Comparison of ENCODE assay signal across 14 cellular contexts in genomic region chr4:41506071-41506470, GRCh38. TPM values are rescaled to one million over a fixed set of nuclear protein-coding genes. Genes with fewer than 3 reads are reported as not detected.
DNase-seq lines count a peak whose midpoint lies in the region; ATAC-seq and TF ChIP-seq lines count a peak whose summit lies in the region.
"Had no signal": no experiment of that assay in that cellular context is flagged by ENCODE, and none has a peak within 500 bp of the region (broad histone marks: within the 10 kb centered on the region; RNA-seq: fewer than 3 reads in every experiment).

No MANE protein-coding gene starts in this region.

- CTCF ChIA-PET in BJ (lab: Yijun Ruan, JAX): no interaction called here
- CTCF ChIA-PET in activated CD8-positive, alpha-beta T cell treated with anti-CD3 and anti-CD28 coated beads, Interleukin-2, amount 10 ng/mL, durations not matched to agents 7 days and 5 days (lab: Charles Lee): no interaction called here

- 91 to 92% methylated on average over 3 of the region's 3 CpGs for WGBS in endodermal cell (ENCODE audit: insufficient coverage in 1 of 2, insufficient read length in 1 of 2), 2 experiments

- peaks cover 16% of the 10 kb centered on the region for H3K27me3 Mint-ChIP-seq in endodermal cell (ENCODE audit: insufficient read depth)
- H3K27me3 Mint-ChIP-seq in activated CD8-positive, alpha-beta T cell treated with anti-CD3 and anti-CD28 coated beads, Interleukin-2, amount 10 ng/mL, durations not matched to agents 7 days and 5 days (ENCODE audit: low read depth): no peaks in the 10 kb centered on the region

- H3K9me3 ChIP-seq in endodermal cell (ENCODE audit: control insufficient read depth, low read length): no peaks in the 10 kb centered on the region
- H3K9me3 ChIP-seq: tibial nerve had no signal

- H3K27ac ChIP-seq in endodermal cell (ENCODE audit: low read depth, low read length): no peak overlapping the region
- H3K27ac ChIP-seq: BLaER1, tibial nerve had no signal

- no peaks in the 10 kb centered on the region for H3K36me3 ChIP-seq in BJ (ENCODE audit: control insufficient read depth, insufficient read depth, low read length)
- no peaks in the 10 kb centered on the region for H3K36me3 ChIP-seq in endodermal cell (ENCODE audit: control insufficient read depth, insufficient read depth, low read length)
- H3K36me3 ChIP-seq: tibial nerve had no signal

- no peak for ATAC-seq in activated CD8-positive, alpha-beta T cell treated with anti-CD3 and anti-CD28 coated beads, Interleukin-2, amount 10 ng/mL, durations not matched to agents 7 days and 5 days
- ATAC-seq: activated T-cell treated with anti-CD3 and anti-CD28 coated beads, Interleukin-2, amount 50 U/mL, for 4 hours had no signal

- H3K4me3 ChIP-seq in BJ (ENCODE audit: low read depth, low read length) (no peak overlapping the region), LNCaP clone FGC (ENCODE audit: low read depth, low read length) (no peak overlapping the region), endodermal cell (ENCODE audit: low read length) (peak overlapping the region; percentile 32)
- H3K4me3 ChIP-seq: BLaER1, tibial nerve had no signal

- DNase-seq in BJ (ENCODE audit: low read depth) (peak; percentile 29), LNCaP clone FGC (ENCODE audit: low read depth) (peak; percentile 90), endodermal cell (no peak), non-pigmented ciliary epithelial cell (ENCODE audit: low read depth) (peak; percentile 42), RPMI8226 (no peak), germinal center (ENCODE audit: low spot score) (no peak), GM19238 (ENCODE audit: insufficient read length, low spot score) (no peak)
- no peak for DNase-seq in activated CD8-positive, alpha-beta T cell treated with anti-CD3 and anti-CD28 coated beads, Interleukin-2, amount 10 ng/mL, durations not matched to agents 7 days and 5 days
- DNase-seq: activated T-cell treated with anti-CD3 and anti-CD28 coated beads, Interleukin-2, amount 50 U/mL, for 4 hours; foreskin melanocyte; islet precursor cell; NCI-H2171 treated with DMSO at 0.1 percent for 48 hours had no signal

- H3K36me3 Mint-ChIP-seq in endodermal cell (ENCODE audit: low read depth): no peaks in the 10 kb centered on the region
- H3K36me3 Mint-ChIP-seq in activated CD8-positive, alpha-beta T cell treated with anti-CD3 and anti-CD28 coated beads, Interleukin-2, amount 10 ng/mL, durations not matched to agents 7 days and 5 days (ENCODE audit: low read depth): no peaks in the 10 kb centered on the region

- peaks cover 40% of the 10 kb centered on the region for H3K4me1 Mint-ChIP-seq in endodermal cell
- no peaks in the 10 kb centered on the region for H3K4me1 Mint-ChIP-seq in activated CD8-positive, alpha-beta T cell treated with anti-CD3 and anti-CD28 coated beads, Interleukin-2, amount 10 ng/mL, durations not matched to agents 7 days and 5 days (ENCODE audit: low read depth)

- no peak overlapping the region for H3K9ac ChIP-seq in endodermal cell (ENCODE audit: extremely low read depth, low read length, poor library complexity, severe bottlenecking)
- H3K9ac ChIP-seq: BLaER1 had no signal

- TF ChIP-seq CTCF in BJ (IDR thresholded peaks at IDR 0.05; ENCODE audit: insufficient read depth, low read depth, low read length): no peak
- TF ChIP-seq CTCF in LNCaP clone FGC (IDR thresholded peaks at IDR 0.05; ENCODE audit: control insufficient read depth, extremely low read depth, insufficient read depth): no peak
- no peak for TF ChIP-seq CTCF in endodermal cell (conservative IDR thresholded peaks at IDR 0.05)

- H3K9me3 Mint-ChIP-seq in endodermal cell: no peaks in the 10 kb centered on the region
- peaks cover 6% of the 10 kb centered on the region for H3K9me3 Mint-ChIP-seq in activated CD8-positive, alpha-beta T cell treated with anti-CD3 and anti-CD28 coated beads, Interleukin-2, amount 10 ng/mL, durations not matched to agents 7 days and 5 days (ENCODE audit: insufficient read depth)

- POLR2A ChIA-PET in BJ (lab: Charles Lee): no interaction called here
- POLR2A ChIA-PET in activated CD8-positive, alpha-beta T cell treated with anti-CD3 and anti-CD28 coated beads, Interleukin-2, amount 10 ng/mL, durations not matched to agents 7 days and 5 days (lab: Charles Lee): no interaction called here

- peaks cover 7% of the 10 kb centered on the region for H3K4me1 ChIP-seq in endodermal cell (ENCODE audit: control insufficient read depth, insufficient read depth, low read length)
- H3K4me1 ChIP-seq: BLaER1 had no signal

- H3K27me3 ChIP-seq in BJ (ENCODE audit: control insufficient read depth, insufficient read depth, low read length): no peaks in the 10 kb centered on the region
- no peaks in the 10 kb centered on the region for H3K27me3 ChIP-seq in endodermal cell (ENCODE audit: control insufficient read depth, insufficient read depth, low read length, poor library complexity, severe bottlenecking)
- H3K27me3 ChIP-seq: BLaER1, tibial nerve had no signal

- H3K4me3 Mint-ChIP-seq in endodermal cell: no peak overlapping the region
- H3K4me3 Mint-ChIP-seq in activated CD8-positive, alpha-beta T cell treated with anti-CD3 and anti-CD28 coated beads, Interleukin-2, amount 10 ng/mL, durations not matched to agents 7 days and 5 days: no peak overlapping the region
- H3K4me3 Mint-ChIP-seq: activated T-cell treated with anti-CD3 and anti-CD28 coated beads, Interleukin-2, amount 50 U/mL, for 4 hours had no signal

- no peak overlapping the region for H3K27ac Mint-ChIP-seq in endodermal cell
- H3K27ac Mint-ChIP-seq in activated CD8-positive, alpha-beta T cell treated with anti-CD3 and anti-CD28 coated beads, Interleukin-2, amount 10 ng/mL, durations not matched to agents 7 days and 5 days: no peak overlapping the region

RNA-seq across cellular contexts. Expression of gene LIMCH1, which starts 31.9 kb away (rescaled TPM):
- 107 and 133 TPM in 2 replicates for polyA plus RNA-seq in BJ (2011; rRNA removed)
- 103 and 120 TPM in 2 replicates for polyA minus RNA-seq in BJ (2011; rRNA and poly(A)+ RNA removed)
- total RNA-seq in endodermal cell: 1 to 10 TPM; 3.1 to 5.8 TPM
- 14.1 TPM for polyA plus RNA-seq in endodermal cell (2013, experiment 1 of 2)
- polyA plus RNA-seq in endodermal cell (2013, experiment 2 of 2): 13.5 TPM
- total RNA-seq in activated CD8-positive, alpha-beta T cell treated with anti-CD3 and anti-CD28 coated beads, Interleukin-2, amount 10 ng/mL, durations not matched to agents 7 days and 5 days: not detected

Comparison
In these comparisons a context has a peak if more than half of its experiments do, and no peak if none do; other contexts are left out.
1. DNase-seq: peak in BJ (single experiment), LNCaP clone FGC (single experiment) and non-pigmented ciliary epithelial cell (single experiment); none in endodermal cell (single experiment), RPMI8226 (single experiment), germinal center (single experiment), activated CD8-positive, alpha-beta T cell treated with anti-CD3 and anti-CD28 coated beads, Interleukin-2, amount 10 ng/mL, durations not matched to agents 7 days and 5 days (single experiment) and GM19238 (single experiment).
2. RNA of gene LIMCH1, which starts 31.9 kb away (total RNA-seq): 3.1 to 5.8 TPM in endodermal cell; not detected in activated CD8-positive, alpha-beta T cell treated with anti-CD3 and anti-CD28 coated beads, Interleukin-2, amount 10 ng/mL, durations not matched to agents 7 days and 5 days; every median in the first group is over 4 times any median in the second.